In the genomic region with DNA sequence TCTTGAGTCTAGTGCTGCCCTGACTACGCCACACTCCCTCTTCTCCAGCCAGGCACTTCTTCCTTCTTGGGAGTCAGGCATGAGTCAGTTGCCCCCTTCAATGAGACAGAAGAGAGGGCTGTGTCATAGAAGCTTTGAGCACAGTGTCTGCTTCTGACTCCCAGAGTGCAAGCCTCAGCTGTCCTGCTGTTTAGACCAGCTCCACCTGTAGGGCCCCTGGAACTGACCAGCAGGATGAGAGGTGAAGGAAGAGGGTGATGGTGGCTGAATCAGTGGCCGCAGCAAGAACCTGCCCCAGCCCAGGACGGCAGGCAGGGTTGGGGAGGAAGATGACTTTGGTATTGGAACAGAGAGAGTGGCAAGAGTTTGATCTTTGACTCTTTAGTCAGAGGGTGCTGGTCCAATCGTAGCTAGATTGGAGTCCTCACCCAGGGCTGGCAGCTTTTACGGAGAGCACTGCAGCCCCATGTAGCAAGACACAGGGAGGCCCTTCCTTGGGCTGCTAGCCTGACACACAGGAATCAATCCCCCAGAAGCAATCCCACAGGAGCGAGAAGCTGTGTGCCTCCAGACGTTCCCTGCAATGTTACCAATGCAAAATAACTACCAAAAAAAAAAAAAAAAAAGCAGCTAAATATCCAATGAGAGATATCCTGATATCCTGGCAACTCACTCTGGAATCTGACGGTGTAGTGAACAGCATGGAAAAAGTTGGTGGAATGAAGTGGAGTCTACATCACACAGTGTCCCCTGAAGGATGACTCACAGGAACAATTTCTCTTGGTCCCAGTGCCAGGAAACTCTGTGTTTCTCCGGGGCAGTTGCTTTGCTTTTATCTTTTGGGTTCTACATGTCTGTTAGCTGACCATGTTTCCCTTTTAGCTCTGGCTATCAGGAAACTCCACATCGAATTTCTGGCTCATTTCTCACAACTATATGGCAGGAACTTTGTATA, we compare ENCODE assay signal across 8 cellular contexts. TPM values are rescaled to one million over a fixed set of nuclear protein-coding genes. Genes with fewer than 3 reads are reported as not detected.
A peak's percentile ranks its signal among the peaks of the same experiment; 100 is the strongest.
DNase-seq lines count a peak whose midpoint lies in the region; ATAC-seq and FAIRE-seq lines count a peak whose summit lies in the region.
"Had no signal": no experiment of that assay in that cellular context is flagged by ENCODE, and none has a peak within 500 bp of the region (broad histone marks: within the 10 kb centered on the region; RNA-seq: fewer than 3 reads in every experiment).

No MANE protein-coding gene starts in this region.

- no peaks in the 10 kb centered on the region for H3K27me3 Mint-ChIP-seq in activated naive CD8-positive, alpha-beta T cell treated with anti-CD3 and anti-CD28 coated beads for 36 hours
- H3K27me3 Mint-ChIP-seq: activated B cell treated with CpG ODN at 0.5 μM for 24 hours, memory B cell had no signal

- peak overlapping the region; percentile 100 for H3K27ac ChIP-seq in right cardiac atrium (ENCODE audit: low read length)

- H3K4me1 Mint-ChIP-seq in activated naive CD8-positive, alpha-beta T cell treated with anti-CD3 and anti-CD28 coated beads for 36 hours: no peaks in the 10 kb centered on the region
- H3K4me1 Mint-ChIP-seq: activated B cell treated with CpG ODN at 0.5 μM for 24 hours, memory B cell had no signal

- no peaks in the 10 kb centered on the region for H3K9me3 Mint-ChIP-seq in activated naive CD8-positive, alpha-beta T cell treated with anti-CD3 and anti-CD28 coated beads for 36 hours
- H3K9me3 Mint-ChIP-seq: activated B cell treated with CpG ODN at 0.5 μM for 24 hours, memory B cell had no signal

- no peak overlapping the region for H3K27ac Mint-ChIP-seq in activated naive CD8-positive, alpha-beta T cell treated with anti-CD3 and anti-CD28 coated beads for 36 hours
- H3K27ac Mint-ChIP-seq: activated B cell treated with CpG ODN at 0.5 μM for 24 hours, memory B cell had no signal

- H3K4me3 Mint-ChIP-seq in activated naive CD8-positive, alpha-beta T cell treated with anti-CD3 and anti-CD28 coated beads for 36 hours: no peak overlapping the region
- H3K4me3 Mint-ChIP-seq: activated B cell treated with CpG ODN at 0.5 μM for 24 hours, memory B cell had no signal

- no peaks in the 10 kb centered on the region for H3K27me3 ChIP-seq in right cardiac atrium (ENCODE audit: control insufficient read depth, insufficient read depth)

- no peak for FAIRE-seq in urothelium cell line (lab: Jason Lieb, UNC)

- ATAC-seq in right cardiac atrium (peak; percentile 94 to 97), HG02571 (IDR thresholded peaks at IDR 0.05; ENCODE audit: unreplicated experiment) (no peak), HG03039 (IDR thresholded peaks at IDR 0.05; ENCODE audit: unreplicated experiment) (no peak)

- WGBS in right cardiac atrium: 34% methylated on average over 10 of the region's 10 CpGs

- H3K4me3 ChIP-seq in right cardiac atrium (ENCODE audit: low read length): no peak overlapping the region

- H3K36me3 Mint-ChIP-seq in activated naive CD8-positive, alpha-beta T cell treated with anti-CD3 and anti-CD28 coated beads for 36 hours: no peaks in the 10 kb centered on the region
- H3K36me3 Mint-ChIP-seq: memory B cell had no signal

- DNase-seq in SW480 (ENCODE audit: low spot score) (peak; percentile 55), right cardiac atrium (peak in 2 of 3 donors; percentile 62 to 67), urothelium cell line (ENCODE audit: low spot score) (peak; percentile 71)
- DNase-seq in activated naive CD8-positive, alpha-beta T cell treated with anti-CD3 and anti-CD28 coated beads for 36 hours: no peak
- DNase-seq: activated B cell treated with CpG ODN at 0.5 μM for 24 hours had no signal

- intact Hi-C loops in right cardiac atrium (cut with DNase I): no loop called here

- no peaks in the 10 kb centered on the region for H3K9me3 ChIP-seq in right cardiac atrium (ENCODE audit: control insufficient read depth, low read length)

- H3K4me1 ChIP-seq in right cardiac atrium (ENCODE audit: control insufficient read depth, insufficient read depth, low read length): peaks cover 6% of the 10 kb centered on the region

RNA-seq across cellular contexts. Expression of a gene that starts 6.9 kb away (rescaled TPM):
- under 1 TPM in 3 of 4 donors, not detected in 1; 0.25 to 0.76 (median 0.31) TPM for total RNA-seq in right cardiac atrium
- polyA plus RNA-seq in right cardiac atrium: 0.20 TPM
- total RNA-seq in activated naive CD8-positive, alpha-beta T cell treated with anti-CD3 and anti-CD28 coated beads for 36 hours: not detected
- total RNA-seq: activated B cell treated with CpG ODN at 0.5 μM for 24 hours had no signal

RNA-seq across cellular contexts. Expression of a gene that starts 12.2 kb away (rescaled TPM):
- 10 to 100 TPM in 3 of 4 donors, 1 to 10 TPM in 1; 4.4 to 13.4 (median 11.7) TPM for total RNA-seq in right cardiac atrium
- 15.0 TPM for polyA plus RNA-seq in right cardiac atrium
- not detected for total RNA-seq in activated naive CD8-positive, alpha-beta T cell treated with anti-CD3 and anti-CD28 coated beads for 36 hours
- total RNA-seq: activated B cell treated with CpG ODN at 0.5 μM for 24 hours had no signal

RNA-seq across cellular contexts. Expression of a gene that starts 23.8 kb away (rescaled TPM):
- total RNA-seq in right cardiac atrium: 10 to 100 TPM in 3 of 4 donors, 1 to 10 TPM in 1; 9.9 to 19.3 (median 17.8) TPM
- 67.6 TPM for polyA plus RNA-seq in right cardiac atrium
- total RNA-seq in activated naive CD8-positive, alpha-beta T cell treated with anti-CD3 and anti-CD28 coated beads for 36 hours: not detected
- total RNA-seq: activated B cell treated with CpG ODN at 0.5 μM for 24 hours had no signal

RNA-seq across cellular contexts. Expression of a gene that starts 36.9 kb away (rescaled TPM):
- 10 to 100 TPM; 10.1 to 11.7 (median 11.0) TPM for total RNA-seq in right cardiac atrium
- polyA plus RNA-seq in right cardiac atrium: 23.3 TPM
- total RNA-seq in activated naive CD8-positive, alpha-beta T cell treated with anti-CD3 and anti-CD28 coated beads for 36 hours: 1 to 10 TPM; 3.0 to 3.4 TPM

RNA-seq across cellular contexts. Expression of a gene that starts 44.1 kb away (rescaled TPM):
- 10 to 100 TPM; 11.7 to 14.7 (median 12.5) TPM for total RNA-seq in right cardiac atrium
- polyA plus RNA-seq in right cardiac atrium: 9.3 TPM
- total RNA-seq in activated naive CD8-positive, alpha-beta T cell treated with anti-CD3 and anti-CD28 coated beads for 36 hours: 10 to 100 TPM; 10.8 to 11.7 TPM

Comparison
In these comparisons a context has a peak if more than half of its experiments do, and no peak if none do; other contexts are left out.
1. ATAC-seq: peak in right cardiac atrium (2 of 2); none in HG02571 (single experiment) and HG03039 (single experiment).
2. RNA of a gene that starts 12.2 kb away (total RNA-seq): 4.4 to 13.4 TPM in right cardiac atrium; not detected in activated naive CD8-positive, alpha-beta T cell treated with anti-CD3 and anti-CD28 coated beads for 36 hours; every median in the first group is over 4 times any median in the second.
3. RNA of a gene that starts 23.8 kb away (total RNA-seq): 9.9 to 19.3 TPM in right cardiac atrium; not detected in activated naive CD8-positive, alpha-beta T cell treated with anti-CD3 and anti-CD28 coated beads for 36 hours; every median in the first group is over 4 times any median in the second.